In genomic region chr16:66107661-66108060, GRCh38 we compare ENCODE assay signal across 22 cellular contexts.
DNase-seq lines count a peak whose midpoint lies in the region; ATAC-seq, FAIRE-seq and TF ChIP-seq lines count a peak whose summit lies in the region.
"Had no signal": no experiment of that assay in that cellular context is flagged by ENCODE, and none has a peak within 500 bp of the region (broad histone marks: within the 10 kb centered on the region; RNA-seq: fewer than 3 reads in every experiment).

No MANE protein-coding gene starts in this region.

- H3K9ac ChIP-seq in astrocyte (ENCODE audit: low read length), result peak overlapping the region; percentile 50

- H3K36me3 ChIP-seq in heart left ventricle (no peaks in the 10 kb centered on the region), astrocyte (ENCODE audit: insufficient read depth, low read length) (no peaks in the 10 kb centered on the region), lower lobe of right lung (no peaks in the 10 kb centered on the region)
- H3K36me3 ChIP-seq: esophagus squamous epithelium, pancreas had no signal

- peak overlapping the region; percentile 69 for H3K4me2 ChIP-seq in astrocyte (ENCODE audit: low read length)
- H3K4me2 ChIP-seq: A549 had no signal

- TF ChIP-seq CTCF in heart left ventricle (IDR thresholded peaks at IDR 0.05) (no peak), astrocyte (IDR thresholded peaks at IDR 0.05; ENCODE audit: insufficient read depth, low read depth, low read length) (no peak), foreskin keratinocyte (conservative IDR thresholded peaks at IDR 0.05) (no peak), lower lobe of right lung (IDR thresholded peaks at IDR 0.05) (no peak)

- H3K79me2 ChIP-seq in astrocyte (ENCODE audit: insufficient read depth, low read length), result no peaks in the 10 kb centered on the region

- H4K20me1 ChIP-seq in astrocyte (ENCODE audit: insufficient read depth, low read length), result no peaks in the 10 kb centered on the region

- H3K27ac Mint-ChIP-seq in astrocyte (ENCODE audit: unreplicated experiment), result peak overlapping the region; percentile 86
- H3K27ac Mint-ChIP-seq in stimulated activated memory B cell treated with anti-CD40 and anti-IgM and Interleukin-4, amounts not matched to agents 10 μg/mL and 1 μg/mL and 100 μg/mL, for 72 hours, result no peak overlapping the region
- H3K27ac Mint-ChIP-seq: brain, H9 had no signal

- ATAC-seq in heart left ventricle (peak in 3 of 4 donors; percentile 32 to 87 (median 33)), Right ventricle myocardium inferior (no peak), foreskin keratinocyte (peak; percentile 59), lower lobe of right lung (no peak)
- no peak for ATAC-seq in stimulated activated memory B cell treated with anti-CD40 and anti-IgM and Interleukin-4, amounts not matched to agents 10 μg/mL and 1 μg/mL and 100 μg/mL, for 72 hours
- ATAC-seq: A549 had no signal

- no peak for TF ChIP-seq POLR2A in heart left ventricle (IDR thresholded peaks at IDR 0.05)

- H2AFZ ChIP-seq in astrocyte (ENCODE audit: low read depth, low read length), result peak overlapping the region; percentile 74

- H3K4me3 Mint-ChIP-seq in astrocyte (ENCODE audit: unreplicated experiment), result no peak overlapping the region
- H3K4me3 Mint-ChIP-seq in stimulated activated memory B cell treated with anti-CD40 and anti-IgM and Interleukin-4, amounts not matched to agents 10 μg/mL and 1 μg/mL and 100 μg/mL, for 72 hours, result no peak overlapping the region
- H3K4me3 Mint-ChIP-seq: brain, H9 had no signal

- H3K4me1 ChIP-seq in heart left ventricle (peaks cover 0 to 4% (median 0%) of the 10 kb centered on the region in 12 donors), astrocyte (ENCODE audit: insufficient read depth, low read length) (peaks cover 17% of the 10 kb centered on the region), foreskin keratinocyte (no peaks in the 10 kb centered on the region), lower lobe of right lung (no peaks in the 10 kb centered on the region)
- H3K4me1 ChIP-seq: A549, esophagus squamous epithelium, pancreas had no signal

- no peaks in the 10 kb centered on the region for H3K36me3 Mint-ChIP-seq in astrocyte (ENCODE audit: low read depth, unreplicated experiment)
- no peaks in the 10 kb centered on the region for H3K36me3 Mint-ChIP-seq in stimulated activated memory B cell treated with anti-CD40 and anti-IgM and Interleukin-4, amounts not matched to agents 10 μg/mL and 1 μg/mL and 100 μg/mL, for 72 hours
- H3K36me3 Mint-ChIP-seq: brain had no signal

- H3K9me3 Mint-ChIP-seq in astrocyte (ENCODE audit: unreplicated experiment), result peaks cover 6% of the 10 kb centered on the region
- H3K9me3 Mint-ChIP-seq in stimulated activated memory B cell treated with anti-CD40 and anti-IgM and Interleukin-4, amounts not matched to agents 10 μg/mL and 1 μg/mL and 100 μg/mL, for 72 hours, result peaks cover 3% of the 10 kb centered on the region
- H3K9me3 Mint-ChIP-seq: H9 had no signal

- H3K27me3 Mint-ChIP-seq in astrocyte (ENCODE audit: low read depth, unreplicated experiment), result peaks cover 8% of the 10 kb centered on the region
- peaks cover 6% of the 10 kb centered on the region for H3K27me3 Mint-ChIP-seq in stimulated activated memory B cell treated with anti-CD40 and anti-IgM and Interleukin-4, amounts not matched to agents 10 μg/mL and 1 μg/mL and 100 μg/mL, for 72 hours

- H3K4me1 Mint-ChIP-seq in astrocyte (ENCODE audit: low read depth, unreplicated experiment), result peaks cover 23% of the 10 kb centered on the region
- H3K4me1 Mint-ChIP-seq in stimulated activated memory B cell treated with anti-CD40 and anti-IgM and Interleukin-4, amounts not matched to agents 10 μg/mL and 1 μg/mL and 100 μg/mL, for 72 hours, result no peaks in the 10 kb centered on the region
- H3K4me1 Mint-ChIP-seq: H9 had no signal

- intact Hi-C loops in heart left ventricle (cut with DNase I) (no loop called here), Right ventricle myocardium inferior (cut with DNase I) (no loop called here), lower lobe of right lung (cut with DNase I) (no loop called here)

- H3K27ac ChIP-seq in heart left ventricle, result no peak overlapping the region
- H3K27ac ChIP-seq in astrocyte (ENCODE audit: low read depth, low read length), result peak overlapping the region; percentile 85
- no peak overlapping the region for H3K27ac ChIP-seq in foreskin keratinocyte
- no peak overlapping the region for H3K27ac ChIP-seq in lower lobe of right lung
- H3K27ac ChIP-seq: A549, esophagus squamous epithelium, pancreas had no signal

- H3K9me3 ChIP-seq in heart left ventricle (no peaks in the 10 kb centered on the region), astrocyte (ENCODE audit: insufficient read depth, low read depth, low read length) (no peaks in the 10 kb centered on the region), lower lobe of right lung (no peaks in the 10 kb centered on the region)
- H3K9me3 ChIP-seq: A549, esophagus squamous epithelium, pancreas had no signal

- H3K4me3 ChIP-seq in heart left ventricle (no peak overlapping the region), astrocyte (ENCODE audit: insufficient read depth, low read depth, low read length) (no peak overlapping the region), lower lobe of right lung (no peak overlapping the region)
- H3K4me3 ChIP-seq: A549, esophagus squamous epithelium, pancreas had no signal

- peak; percentile 98 for FAIRE-seq in astrocyte (lab: Jason Lieb, UNC)
- FAIRE-seq: A549, pancreas had no signal

- WGBS in heart left ventricle, 4 donors, result 86 to 93% (median 90%) methylated on average over 1 of the region's 1 CpG

- no peak for DNase-seq in heart left ventricle
- DNase-seq in Right ventricle myocardium inferior (ENCODE audit: missing footprints), result no peak
- DNase-seq in astrocyte (ENCODE audit: low read depth), result peak; percentile 95
- peak in 1 of 2 donors; percentile 23 for DNase-seq in foreskin keratinocyte
- no peak for DNase-seq in epidermal melanocyte (ENCODE audit: insufficient read length, low spot score)
- DNase-seq in NCI-H2107 (lab: John Stamatoyannopoulos, UW), result no peak
- DNase-seq in lower lobe of right lung, result no peak
- DNase-seq: activated CD4-positive, alpha-beta T cell treated with anti-CD3 and anti-CD28 coated beads for 1 hour; activated CD8-positive, alpha-beta memory T cell treated with anti-CD3 and anti-CD28 coated beads, Interleukin-2, amount 50 U/mL, for 4 hours; activated naive CD4-positive, alpha-beta T cell treated with Interleukin-2 at 50 U/mL for 16 hours; COR-L47; esophagus squamous epithelium; GDM1; H9; left cardiac atrium; NCI-H2081; NCI-H524 treated with DMSO at 0.1 percent for 48 hours; pancreas; T-helper 9 cell had no signal

- H3K27me3 ChIP-seq in heart left ventricle, result no peaks in the 10 kb centered on the region
- H3K27me3 ChIP-seq in astrocyte (ENCODE audit: insufficient read depth, low read length), result no peaks in the 10 kb centered on the region
- H3K27me3 ChIP-seq in foreskin keratinocyte, result peaks cover 7% of the 10 kb centered on the region
- no peaks in the 10 kb centered on the region for H3K27me3 ChIP-seq in lower lobe of right lung (ENCODE audit: low read depth)
- H3K27me3 ChIP-seq: esophagus squamous epithelium, pancreas had no signal

Comparison
In these comparisons a context has a peak if more than half of its experiments do, and no peak if none do; other contexts are left out.
1. ATAC-seq: peak in heart left ventricle (3 of 4) and foreskin keratinocyte (single experiment); none in Right ventricle myocardium inferior (single experiment), lower lobe of right lung (0 of 2) and stimulated activated memory B cell treated with anti-CD40 and anti-IgM and Interleukin-4, amounts not matched to agents 10 μg/mL and 1 μg/mL and 100 μg/mL, for 72 hours (single experiment).